In genomic region chr1:5526385-5526750, GRCh38 we compare ENCODE assay signal across 20 cellular contexts.
DNase-seq lines count a peak whose midpoint lies in the region; ATAC-seq and TF ChIP-seq lines count a peak whose summit lies in the region.
"Had no signal": no experiment of that assay in that cellular context is flagged by ENCODE, and none has a peak within 500 bp of the region (broad histone marks: within the 10 kb centered on the region; RNA-seq: fewer than 3 reads in every experiment).

No MANE protein-coding gene starts in this region.

- peaks cover 3% of the 10 kb centered on the region for H3K9me3 Mint-ChIP-seq in neural progenitor cell

- peak; percentile 3 for DNase-seq in AG20443 (ENCODE audit: low spot score)
- DNase-seq in D341Med (ENCODE audit: low spot score), result peak; percentile 10
- peak; percentile 80 for DNase-seq in esophagus muscularis mucosa (ENCODE audit: extremely low spot score)
- DNase-seq in neural progenitor cell (ENCODE audit: low spot score), result no peak
- no peak for DNase-seq in NCI-H526 treated with DMSO at 0.1 percent for 48 hours (lab: John Stamatoyannopoulos, UW)
- DNase-seq: 8988T; Caco-2; CD4-positive, alpha-beta T cell; DMS153; GF-D8; GOT3; H9; Karpas-422; KBM-7 had no signal

- intact Hi-C loops in esophagus muscularis mucosa (cut with DNase I), result no loop called here

- H3K9me3 ChIP-seq in esophagus muscularis mucosa (peaks cover 0 to 15% (median 7%) of the 10 kb centered on the region in 4 donors), neural progenitor cell (ENCODE audit: low read depth) (no peaks in the 10 kb centered on the region)
- H3K9me3 ChIP-seq: Caco-2 had no signal

- no peaks in the 10 kb centered on the region for H3K79me2 ChIP-seq in neural progenitor cell (ENCODE audit: low read depth)

- peaks cover 7% of the 10 kb centered on the region for H3K4me1 Mint-ChIP-seq in neural progenitor cell
- H3K4me1 Mint-ChIP-seq: B cell had no signal

- H3K27ac Mint-ChIP-seq in neural progenitor cell, result peak overlapping the region; percentile 79
- H3K27ac Mint-ChIP-seq: B cell; CD4-positive, alpha-beta T cell; H9; IgD-negative memory B cell had no signal

- TF ChIP-seq EP300 in esophagus muscularis mucosa (IDR thresholded peaks at IDR 0.05), result no peak

- H3K36me3 ChIP-seq in esophagus muscularis mucosa, result no peaks in the 10 kb centered on the region
- no peaks in the 10 kb centered on the region for H3K36me3 ChIP-seq in neural progenitor cell

- no peak overlapping the region for H3K9ac ChIP-seq in neural progenitor cell

- ATAC-seq in HG02678 (IDR thresholded peaks at IDR 0.05; ENCODE audit: unreplicated experiment), result no peak
- ATAC-seq in GM18909 (IDR thresholded peaks at IDR 0.05; ENCODE audit: poor library complexity, unreplicated experiment), result no peak
- ATAC-seq in GM19035 (IDR thresholded peaks at IDR 0.05; ENCODE audit: unreplicated experiment), result no peak

- TF ChIP-seq CTCF in esophagus muscularis mucosa (IDR thresholded peaks at IDR 0.05) (no peak), neural progenitor cell (IDR thresholded peaks at IDR 0.05) (no peak)

- H3K27me3 ChIP-seq in esophagus muscularis mucosa (peaks cover 0 to 59% (median 0%) of the 10 kb centered on the region in 4 donors), neural progenitor cell (no peaks in the 10 kb centered on the region)

- H3K36me3 Mint-ChIP-seq in neural progenitor cell, result no peaks in the 10 kb centered on the region
- H3K36me3 Mint-ChIP-seq: IgD-negative memory B cell had no signal

- no peaks in the 10 kb centered on the region for H4K20me1 ChIP-seq in neural progenitor cell (ENCODE audit: low read depth)

- H3K27me3 Mint-ChIP-seq in neural progenitor cell (ENCODE audit: insufficient read depth, low read depth), result peaks cover 10% of the 10 kb centered on the region

- no peak overlapping the region for H3K4me3 Mint-ChIP-seq in neural progenitor cell
- H3K4me3 Mint-ChIP-seq: B cell; CD4-positive, alpha-beta T cell; H9; IgD-negative memory B cell had no signal

- no peak overlapping the region for H3K4me2 ChIP-seq in neural progenitor cell

- H3K4me3 ChIP-seq in esophagus muscularis mucosa (no peak overlapping the region), neural progenitor cell (no peak overlapping the region)

- no peak for TF ChIP-seq POLR2A in esophagus muscularis mucosa (IDR thresholded peaks at IDR 0.05; ENCODE audit: low read depth)

- peak overlapping the region; percentile 72 for H2AFZ ChIP-seq in neural progenitor cell (replicated peaks)

- H3K4me1 ChIP-seq in esophagus muscularis mucosa (no peaks in the 10 kb centered on the region), neural progenitor cell (no peaks in the 10 kb centered on the region)
- H3K4me1 ChIP-seq: Caco-2 had no signal

- H3F3A ChIP-seq in neural progenitor cell (ENCODE audit: low read depth), result no peaks in the 10 kb centered on the region

- no peak overlapping the region for H3K27ac ChIP-seq in esophagus muscularis mucosa (replicated peaks in 1 of 4)
- no peak overlapping the region for H3K27ac ChIP-seq in neural progenitor cell
- H3K27ac ChIP-seq: C4-2B had no signal

- WGBS in esophagus muscularis mucosa, result 56% methylated on average over 7 of the region's 8 CpGs

Comparison
In these comparisons a context has a peak if more than half of its experiments do, and no peak if none do; other contexts are left out.
1. DNase-seq: peak in AG20443 (single experiment), D341Med (single experiment) and esophagus muscularis mucosa (single experiment); none in neural progenitor cell (single experiment) and NCI-H526 treated with DMSO at 0.1 percent for 48 hours (single experiment).